1 cellular context compared by ENCODE assay signal in the genomic region with DNA sequence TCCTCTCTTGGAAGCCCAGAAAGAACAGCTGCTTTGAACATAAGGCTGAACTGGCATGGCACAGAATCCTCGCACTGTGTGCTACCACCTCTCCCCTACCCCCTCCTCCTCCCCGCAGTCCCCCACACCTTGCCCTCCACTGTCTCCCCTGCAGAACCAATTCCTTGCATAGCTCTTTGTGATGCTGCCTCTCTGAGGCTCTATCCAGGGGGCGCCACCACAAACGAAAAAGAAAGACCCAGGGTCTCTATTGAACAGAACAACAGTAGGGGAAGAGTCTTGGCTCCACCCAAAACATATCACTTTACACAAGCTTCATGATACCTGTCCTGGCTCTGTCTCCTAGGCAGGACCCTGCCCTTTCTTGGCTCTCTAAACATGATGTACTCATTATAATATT.
TF ChIP-seq lines count a peak whose summit lies in the region.

No MANE protein-coding gene starts in this region.

TF ChIP-seq in H1, 55 proteins besides CTCF, POLR2A, EP300 and RAD21 (continued from another document):
- TF ChIP-seq RBBP5 (IDR thresholded peaks at IDR 0.05; ENCODE audit: borderline replicate concordance, low read depth, low read length), result no peak
- no peak for TF ChIP-seq HDAC6 (IDR thresholded peaks at IDR 0.05; ENCODE audit: low read depth, low read length)
- no peak for TF ChIP-seq KDM5A (IDR thresholded peaks at IDR 0.05; ENCODE audit: low read length)
- TF ChIP-seq ASH2L (IDR thresholded peaks at IDR 0.05; ENCODE audit: low read length), result no peak
